In genomic region chr4:114103908-114104307, GRCh38 we compare ENCODE assay signal across 20 cellular contexts.
DNase-seq lines count a peak whose midpoint lies in the region; ATAC-seq, FAIRE-seq and TF ChIP-seq lines count a peak whose summit lies in the region.
"Had no signal": no experiment of that assay in that cellular context is flagged by ENCODE, and none has a peak within 500 bp of the region (broad histone marks: within the 10 kb centered on the region; RNA-seq: fewer than 3 reads in every experiment).

No MANE protein-coding gene starts in this region.

- DNase-seq in GM18507 (ENCODE audit: extremely low spot score, insufficient read length, low read depth) (no peak), GM12878 (ENCODE audit: low read depth, low spot score) (no peak), HK-2 (ENCODE audit: unreplicated experiment) (no peak), NCI-H2081 (lab: John Stamatoyannopoulos, UW) (no peak)
- DNase-seq in activated T-helper 2 cell treated with anti-CD3 and anti-CD28 coated beads, Interferon-gamma antibody, Interleukin-2, Interleukin-4, amounts not matched to agents 10 μg/mL and 5 μg/mL and 100 μg/mL, durations not matched to agents 14 hours and 24 hours and 36 hours (ENCODE audit: low spot score), result no peak
- DNase-seq: AML-193, H7, MG63, NCI-H1105, NCI-H1694 treated with DMSO at 0.1 percent for 48 hours, NCI-H2171, NCI-H446 treated with DMSO at 0.1 percent for 48 hours, NCI-H82, SIG-M5, SW 1271 had no signal

- H3K9me3 ChIP-seq in GM12878 (replicated peaks; ENCODE audit: control insufficient read depth, insufficient read depth, low read length), result no peaks in the 10 kb centered on the region
- H3K9me3 ChIP-seq: MG63 had no signal

- H3K4me1 ChIP-seq in GM12878 (ENCODE audit: control insufficient read depth, insufficient read depth, low read length), result peaks cover 3% of the 10 kb centered on the region; the same call in 1 of the 2 replicates

- FAIRE-seq in GM18507 (lab: Jason Lieb, UNC) (peak; percentile 29), GM12878 (lab: Jason Lieb, UNC) (no peak)
- FAIRE-seq: K562 had no signal

- H3K36me3 ChIP-seq in GM12878 (ENCODE audit: control insufficient read depth in 2 of 2, insufficient read depth in 2 of 2, low read length in 1 of 2), result no peaks in the 10 kb centered on the region
- H3K36me3 ChIP-seq: MG63 had no signal

- no peak overlapping the region for H3K4me2 ChIP-seq in GM12878 (ENCODE audit: control insufficient read depth, insufficient read depth)

- H3K79me2 ChIP-seq in GM12878 (ENCODE audit: control insufficient read depth, insufficient read depth, low read length), result no peaks in the 10 kb centered on the region

- no peak overlapping the region for H3K27ac Mint-ChIP-seq in activated T-helper 2 cell treated with anti-CD3 and anti-CD28 coated beads, Interferon-gamma antibody, Interleukin-2, Interleukin-4, amounts not matched to agents 10 μg/mL and 5 μg/mL and 100 μg/mL, durations not matched to agents 14 hours and 24 hours and 36 hours
- H3K27ac Mint-ChIP-seq: T-helper 2 cell treated with Interferon-gamma antibody and Interleukin-4, amounts not matched to agents 5 μg/mL and 100 μg/mL, for 36 hours had no signal

- no peaks in the 10 kb centered on the region for H3K36me3 Mint-ChIP-seq in activated T-helper 2 cell treated with anti-CD3 and anti-CD28 coated beads, Interferon-gamma antibody, Interleukin-2, Interleukin-4, amounts not matched to agents 10 μg/mL and 5 μg/mL and 100 μg/mL, durations not matched to agents 14 hours and 24 hours and 36 hours (ENCODE audit: low read depth)

- CTCF ChIA-PET in GM12878 (lab: Yijun Ruan, JAX), result no interaction called here

- no peak overlapping the region for H3K9ac ChIP-seq in GM12878 (ENCODE audit: control insufficient read depth, insufficient read depth, low read length)

- no TSS peak for BruUV-seq in GM12878 (replicated peaks; lab: Mats Ljungman, UMichigan)

- no peak overlapping the region for H3K4me3 Mint-ChIP-seq in activated T-helper 2 cell treated with anti-CD3 and anti-CD28 coated beads, Interferon-gamma antibody, Interleukin-2, Interleukin-4, amounts not matched to agents 10 μg/mL and 5 μg/mL and 100 μg/mL, durations not matched to agents 14 hours and 24 hours and 36 hours (ENCODE audit: low read depth)
- H3K4me3 Mint-ChIP-seq: T-helper 2 cell treated with Interferon-gamma antibody and Interleukin-4, amounts not matched to agents 5 μg/mL and 100 μg/mL, for 36 hours had no signal

- SMC1A ChIA-PET in GM12878 (lab: Charles Lee; ENCODE audit: uncharacterized antibody, unreplicated experiment), result no interaction called here

- 100% methylated on average over 1 of the region's 1 CpG for WGBS in GM12878 (ENCODE audit: insufficient coverage, insufficient replicate concordance, low lambda C conversion rate, missing lambda C conversion rate)

- H3K4me3 ChIP-seq in GM12878, result no peak overlapping the region
- H3K4me3 ChIP-seq: K562, MG63 had no signal

- no peak for TF ChIP-seq RAD21 in GM12878 (IDR thresholded peaks at IDR 0.05; ENCODE audit: insufficient read depth, low read depth, low read length)

- H3K27ac ChIP-seq in GM12878 (ENCODE audit: control insufficient read depth, insufficient read depth), result no peak overlapping the region
- H3K27ac ChIP-seq: HL-60 had no signal

- H3K27me3 Mint-ChIP-seq in activated T-helper 2 cell treated with anti-CD3 and anti-CD28 coated beads, Interferon-gamma antibody, Interleukin-2, Interleukin-4, amounts not matched to agents 10 μg/mL and 5 μg/mL and 100 μg/mL, durations not matched to agents 14 hours and 24 hours and 36 hours (ENCODE audit: low read depth), result peaks cover 6% of the 10 kb centered on the region

- POLR2A ChIA-PET in GM12878 (lab: Charles Lee), result interaction anchor here (1.3 kb wide), 1 partner anchor 66 kb away, joined by 3 read pairs; no protein-coding TSS in a partner anchor

- H4K20me1 ChIP-seq in GM12878 (ENCODE audit: control insufficient read depth, insufficient read depth), result no peaks in the 10 kb centered on the region

- ATAC-seq in GM19463 (IDR thresholded peaks at IDR 0.05; ENCODE audit: unreplicated experiment) (peak; percentile 60), HG03354 (IDR thresholded peaks at IDR 0.05; ENCODE audit: poor library complexity, severe bottlenecking, unreplicated experiment) (peak; percentile 60), GM12878 (peak; percentile 75)
- ATAC-seq: K562 had no signal

- no peak for TF ChIP-seq POLR2A in GM12878 (IDR thresholded peaks at IDR 0.05; ENCODE audit: low read depth, low read length)

- in situ Hi-C loops in GM12878 (cut with MboI), result no loop called here

- no peaks in the 10 kb centered on the region for H3K27me3 ChIP-seq in GM12878 (replicated peaks in 1 of 2; ENCODE audit: control insufficient read depth in 2 of 2, insufficient read depth in 2 of 2, low read length in 1 of 2)
- H3K27me3 ChIP-seq: MG63 had no signal

- TF ChIP-seq CTCF in GM12878 (IDR thresholded peaks at IDR 0.05 in 2 of 3, conservative IDR thresholded peaks at IDR 0.05 in 1 of 3; ENCODE audit: control insufficient read depth in 2 of 3, extremely low read depth in 1 of 3, insufficient read depth in 1 of 3, low read depth in 3 of 3, low read length in 3 of 3), result no peak

- H2AFZ ChIP-seq in GM12878 (ENCODE audit: control insufficient read depth, low read depth, low read length), result peak overlapping the region; percentile 19; the same call in 1 of the 2 replicates

- H3K4me1 Mint-ChIP-seq in activated T-helper 2 cell treated with anti-CD3 and anti-CD28 coated beads, Interferon-gamma antibody, Interleukin-2, Interleukin-4, amounts not matched to agents 10 μg/mL and 5 μg/mL and 100 μg/mL, durations not matched to agents 14 hours and 24 hours and 36 hours (ENCODE audit: low read depth), result no peaks in the 10 kb centered on the region

- no peak for TF ChIP-seq EP300 in GM12878 (IDR thresholded peaks at IDR 0.05; ENCODE audit: borderline replicate concordance in 1 of 2, control insufficient read depth in 1 of 2, low read depth in 2 of 2, low read length in 2 of 2)

- no peaks in the 10 kb centered on the region for H3K9me3 Mint-ChIP-seq in activated T-helper 2 cell treated with anti-CD3 and anti-CD28 coated beads, Interferon-gamma antibody, Interleukin-2, Interleukin-4, amounts not matched to agents 10 μg/mL and 5 μg/mL and 100 μg/mL, durations not matched to agents 14 hours and 24 hours and 36 hours
- H3K9me3 Mint-ChIP-seq: T-helper 2 cell treated with Interferon-gamma antibody and Interleukin-4, amounts not matched to agents 5 μg/mL and 100 μg/mL, for 36 hours had no signal

- intact Hi-C loops in GM12878 (cut with micrococcal nuclease; ENCODE audit: unreplicated experiment), result no loop called here
- intact Hi-C loops in activated T-helper 2 cell treated with anti-CD3 and anti-CD28 coated beads, Interferon-gamma antibody, Interleukin-2, Interleukin-4, amounts not matched to agents 10 μg/mL and 5 μg/mL and 100 μg/mL, durations not matched to agents 14 hours and 24 hours and 36 hours (cut with micrococcal nuclease), result no loop called here

- RAD21 ChIA-PET in GM12878 (lab: Charles Lee; ENCODE audit: unreplicated experiment), result interaction anchor here (0.7 kb wide), 1 partner anchor 33 kb away, joined by 3 read pairs; no protein-coding TSS in a partner anchor

TF ChIP-seq in GM12878, 131 proteins besides CTCF, POLR2A, EP300 and RAD21:
- no peak for TF ChIP-seq BCL11A (IDR thresholded peaks at IDR 0.05; ENCODE audit: low read depth, low read length)
- TF ChIP-seq RELA (IDR thresholded peaks at IDR 0.05; ENCODE audit: borderline replicate concordance, partially characterized antibody), result no peak
- no peak for TF ChIP-seq MXI1 (IDR thresholded peaks at IDR 0.05; ENCODE audit: low read depth, low read length)
- no peak for TF ChIP-seq TBL1XR1 (IDR thresholded peaks at IDR 0.05; ENCODE audit: low read depth, low read length)
- TF ChIP-seq ETV6 (conservative IDR thresholded peaks at IDR 0.05 in 1 of 2, IDR thresholded peaks at IDR 0.05 in 1 of 2; ENCODE audit: borderline replicate concordance in 1 of 2, low read depth in 1 of 2), result no peak
- no peak for TF ChIP-seq HDGF (IDR thresholded peaks at IDR 0.05)
- TF ChIP-seq USF2 (IDR thresholded peaks at IDR 0.05; ENCODE audit: borderline replicate concordance, low read depth, low read length), result no peak
- TF ChIP-seq YY1 (IDR thresholded peaks at IDR 0.05; ENCODE audit: low read depth, low read length), result no peak
- TF ChIP-seq MEF2B (IDR thresholded peaks at IDR 0.05; ENCODE audit: partially characterized antibody, poor library complexity, severe bottlenecking), result no peak
- no peak for TF ChIP-seq CEBPB (IDR thresholded peaks at IDR 0.05; ENCODE audit: borderline replicate concordance in 1 of 2, low read depth in 2 of 2, low read length in 2 of 2)
- TF ChIP-seq HDAC2 (IDR thresholded peaks at IDR 0.05), result no peak
- TF ChIP-seq RB1 (IDR thresholded peaks at IDR 0.05; ENCODE audit: borderline replicate concordance), result no peak
- TF ChIP-seq PKNOX1 (IDR thresholded peaks at IDR 0.05), result no peak
- TF ChIP-seq TARDBP (IDR thresholded peaks at IDR 0.05; ENCODE audit: borderline replicate concordance), result no peak
